ENCODE assay signal across 1 cellular context in the genomic region with DNA sequence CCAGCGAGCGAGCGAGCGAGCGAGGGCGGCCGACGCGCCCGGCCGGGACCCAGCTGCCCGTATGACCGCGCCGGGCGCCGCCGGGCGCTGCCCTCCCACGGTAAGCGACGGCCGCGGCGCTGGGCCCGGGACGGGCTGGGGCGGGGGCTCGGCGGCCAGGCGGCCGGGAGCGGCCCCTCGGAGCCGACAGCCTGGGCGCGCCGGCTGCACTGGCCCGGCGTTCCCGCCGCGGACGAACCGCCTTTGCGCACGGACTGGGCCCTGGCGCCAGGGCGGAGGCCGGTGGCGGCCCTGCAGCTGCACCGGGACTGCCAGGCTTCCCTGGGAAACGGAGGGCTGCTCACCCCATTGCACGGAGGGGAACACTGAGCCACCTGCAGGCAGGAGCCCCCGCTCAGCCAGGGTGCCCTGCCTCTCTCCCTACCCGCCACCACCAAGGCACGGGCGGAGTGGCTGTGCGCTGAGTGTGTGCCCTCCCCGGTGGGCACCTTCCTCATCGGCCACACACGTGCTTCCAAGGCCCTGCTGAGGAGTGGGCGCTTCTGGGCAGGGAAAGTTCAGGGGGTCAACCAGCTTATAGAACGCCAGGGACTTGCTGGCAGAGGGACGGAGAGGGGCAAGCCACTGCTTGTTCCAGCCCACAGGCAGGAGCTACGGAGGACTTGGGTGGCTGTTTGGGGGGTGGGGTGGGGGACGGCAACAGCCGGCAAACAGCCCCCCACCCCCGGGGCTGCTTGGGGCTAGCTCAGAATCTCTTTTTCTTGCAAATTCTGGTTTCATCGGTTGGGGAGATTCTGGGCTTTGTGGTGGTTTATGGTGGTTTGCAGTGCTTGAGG.
TF ChIP-seq lines count a peak whose summit lies in the region.

No MANE protein-coding gene starts in this region.

TF ChIP-seq in HEK293, 187 proteins besides CTCF, POLR2A, EP300 and RAD21 (continued from another document and continues in another):
- TF ChIP-seq, protein P1, sequence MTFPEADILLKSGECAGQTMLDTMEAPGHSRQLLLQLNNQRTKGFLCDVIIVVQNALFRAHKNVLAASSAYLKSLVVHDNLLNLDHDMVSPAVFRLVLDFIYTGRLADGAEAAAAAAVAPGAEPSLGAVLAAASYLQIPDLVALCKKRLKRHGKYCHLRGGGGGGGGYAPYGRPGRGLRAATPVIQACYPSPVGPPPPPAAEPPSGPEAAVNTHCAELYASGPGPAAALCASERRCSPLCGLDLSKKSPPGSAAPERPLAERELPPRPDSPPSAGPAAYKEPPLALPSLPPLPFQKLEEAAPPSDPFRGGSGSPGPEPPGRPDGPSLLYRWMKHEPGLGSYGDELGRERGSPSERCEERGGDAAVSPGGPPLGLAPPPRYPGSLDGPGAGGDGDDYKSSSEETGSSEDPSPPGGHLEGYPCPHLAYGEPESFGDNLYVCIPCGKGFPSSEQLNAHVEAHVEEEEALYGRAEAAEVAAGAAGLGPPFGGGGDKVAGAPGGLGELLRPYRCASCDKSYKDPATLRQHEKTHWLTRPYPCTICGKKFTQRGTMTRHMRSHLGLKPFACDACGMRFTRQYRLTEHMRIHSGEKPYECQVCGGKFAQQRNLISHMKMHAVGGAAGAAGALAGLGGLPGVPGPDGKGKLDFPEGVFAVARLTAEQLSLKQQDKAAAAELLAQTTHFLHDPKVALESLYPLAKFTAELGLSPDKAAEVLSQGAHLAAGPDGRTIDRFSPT (tag by site-specific recombination; IDR thresholded peaks at IDR 0.05), result peak; percentile 88; the same call in 1 of the 2 replicates
- TF ChIP-seq ZNF530 (tag by site-specific recombination; IDR thresholded peaks at IDR 0.05; ENCODE audit: low read depth), result no peak
- TF ChIP-seq GLIS2 (tag by site-specific recombination; IDR thresholded peaks at IDR 0.05), result peak; percentile 89
- no peak for TF ChIP-seq KLF16 (tag by site-specific recombination; IDR thresholded peaks at IDR 0.05)
- TF ChIP-seq, protein P2, sequence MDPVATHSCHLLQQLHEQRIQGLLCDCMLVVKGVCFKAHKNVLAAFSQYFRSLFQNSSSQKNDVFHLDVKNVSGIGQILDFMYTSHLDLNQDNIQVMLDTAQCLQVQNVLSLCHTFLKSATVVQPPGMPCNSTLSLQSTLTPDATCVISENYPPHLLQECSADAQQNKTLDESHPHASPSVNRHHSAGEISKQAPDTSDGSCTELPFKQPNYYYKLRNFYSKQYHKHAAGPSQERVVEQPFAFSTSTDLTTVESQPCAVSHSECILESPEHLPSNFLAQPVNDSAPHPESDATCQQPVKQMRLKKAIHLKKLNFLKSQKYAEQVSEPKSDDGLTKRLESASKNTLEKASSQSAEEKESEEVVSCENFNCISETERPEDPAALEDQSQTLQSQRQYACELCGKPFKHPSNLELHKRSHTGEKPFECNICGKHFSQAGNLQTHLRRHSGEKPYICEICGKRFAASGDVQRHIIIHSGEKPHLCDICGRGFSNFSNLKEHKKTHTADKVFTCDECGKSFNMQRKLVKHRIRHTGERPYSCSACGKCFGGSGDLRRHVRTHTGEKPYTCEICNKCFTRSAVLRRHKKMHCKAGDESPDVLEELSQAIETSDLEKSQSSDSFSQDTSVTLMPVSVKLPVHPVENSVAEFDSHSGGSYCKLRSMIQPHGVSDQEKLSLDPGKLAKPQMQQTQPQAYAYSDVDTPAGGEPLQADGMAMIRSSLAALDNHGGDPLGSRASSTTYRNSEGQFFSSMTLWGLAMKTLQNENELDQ (tag by site-specific recombination; IDR thresholded peaks at IDR 0.05; ENCODE audit: low read depth), result no peak
- TF ChIP-seq, protein P3, sequence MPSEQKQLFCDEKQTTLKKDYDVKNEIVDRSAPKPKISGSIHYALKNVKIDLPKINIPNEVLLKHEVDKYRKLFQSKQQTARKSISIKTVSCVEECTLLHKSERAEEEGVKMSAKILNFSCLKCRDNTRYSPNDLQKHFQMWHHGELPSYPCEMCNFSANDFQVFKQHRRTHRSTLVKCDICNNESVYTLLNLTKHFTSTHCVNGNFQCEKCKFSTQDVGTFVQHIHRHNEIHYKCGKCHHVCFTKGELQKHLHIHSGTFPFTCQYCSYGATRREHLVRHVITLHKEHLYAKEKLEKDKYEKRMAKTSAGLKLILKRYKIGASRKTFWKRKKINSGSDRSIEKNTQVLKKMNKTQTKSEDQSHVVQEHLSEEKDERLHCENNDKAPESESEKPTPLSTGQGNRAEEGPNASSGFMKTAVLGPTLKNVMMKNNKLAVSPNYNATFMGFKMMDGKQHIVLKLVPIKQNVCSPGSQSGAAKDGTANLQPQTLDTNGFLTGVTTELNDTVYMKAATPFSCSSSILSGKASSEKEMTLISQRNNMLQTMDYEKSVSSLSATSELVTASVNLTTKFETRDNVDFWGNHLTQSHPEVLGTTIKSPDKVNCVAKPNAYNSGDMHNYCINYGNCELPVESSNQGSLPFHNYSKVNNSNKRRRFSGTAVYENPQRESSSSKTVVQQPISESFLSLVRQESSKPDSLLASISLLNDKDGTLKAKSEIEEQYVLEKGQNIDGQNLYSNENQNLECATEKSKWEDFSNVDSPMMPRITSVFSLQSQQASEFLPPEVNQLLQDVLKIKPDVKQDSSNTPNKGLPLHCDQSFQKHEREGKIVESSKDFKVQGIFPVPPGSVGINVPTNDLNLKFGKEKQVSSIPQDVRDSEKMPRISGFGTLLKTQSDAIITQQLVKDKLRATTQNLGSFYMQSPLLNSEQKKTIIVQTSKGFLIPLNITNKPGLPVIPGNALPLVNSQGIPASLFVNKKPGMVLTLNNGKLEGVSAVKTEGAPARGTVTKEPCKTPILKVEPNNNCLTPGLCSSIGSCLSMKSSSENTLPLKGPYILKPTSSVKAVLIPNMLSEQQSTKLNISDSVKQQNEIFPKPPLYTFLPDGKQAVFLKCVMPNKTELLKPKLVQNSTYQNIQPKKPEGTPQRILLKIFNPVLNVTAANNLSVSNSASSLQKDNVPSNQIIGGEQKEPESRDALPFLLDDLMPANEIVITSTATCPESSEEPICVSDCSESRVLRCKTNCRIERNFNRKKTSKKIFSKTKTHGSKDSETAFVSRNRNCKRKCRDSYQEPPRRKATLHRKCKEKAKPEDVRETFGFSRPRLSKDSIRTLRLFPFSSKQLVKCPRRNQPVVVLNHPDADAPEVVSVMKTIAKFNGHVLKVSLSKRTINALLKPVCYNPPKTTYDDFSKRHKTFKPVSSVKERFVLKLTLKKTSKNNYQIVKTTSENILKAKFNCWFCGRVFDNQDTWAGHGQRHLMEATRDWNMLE (tag by site-specific recombination; conservative IDR thresholded peaks at IDR 0.05; ENCODE audit: low read depth), result no peak
- TF ChIP-seq ZNF707 (tag by site-specific recombination; IDR thresholded peaks at IDR 0.05), result no peak
- no peak for TF ChIP-seq ZNF133 (tag by site-specific recombination; IDR thresholded peaks at IDR 0.05)
- TF ChIP-seq, protein P4, sequence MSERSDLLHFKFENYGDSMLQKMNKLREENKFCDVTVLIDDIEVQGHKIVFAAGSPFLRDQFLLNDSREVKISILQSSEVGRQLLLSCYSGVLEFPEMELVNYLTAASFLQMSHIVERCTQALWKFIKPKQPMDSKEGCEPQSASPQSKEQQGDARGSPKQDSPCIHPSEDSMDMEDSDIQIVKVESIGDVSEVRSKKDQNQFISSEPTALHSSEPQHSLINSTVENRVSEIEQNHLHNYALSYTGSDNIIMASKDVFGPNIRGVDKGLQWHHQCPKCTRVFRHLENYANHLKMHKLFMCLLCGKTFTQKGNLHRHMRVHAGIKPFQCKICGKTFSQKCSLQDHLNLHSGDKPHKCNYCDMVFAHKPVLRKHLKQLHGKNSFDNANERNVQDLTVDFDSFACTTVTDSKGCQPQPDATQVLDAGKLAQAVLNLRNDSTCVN (tag by site-specific recombination; optimal IDR thresholded peaks at IDR 0.05), result peak; percentile 5
- TF ChIP-seq, protein P5, sequence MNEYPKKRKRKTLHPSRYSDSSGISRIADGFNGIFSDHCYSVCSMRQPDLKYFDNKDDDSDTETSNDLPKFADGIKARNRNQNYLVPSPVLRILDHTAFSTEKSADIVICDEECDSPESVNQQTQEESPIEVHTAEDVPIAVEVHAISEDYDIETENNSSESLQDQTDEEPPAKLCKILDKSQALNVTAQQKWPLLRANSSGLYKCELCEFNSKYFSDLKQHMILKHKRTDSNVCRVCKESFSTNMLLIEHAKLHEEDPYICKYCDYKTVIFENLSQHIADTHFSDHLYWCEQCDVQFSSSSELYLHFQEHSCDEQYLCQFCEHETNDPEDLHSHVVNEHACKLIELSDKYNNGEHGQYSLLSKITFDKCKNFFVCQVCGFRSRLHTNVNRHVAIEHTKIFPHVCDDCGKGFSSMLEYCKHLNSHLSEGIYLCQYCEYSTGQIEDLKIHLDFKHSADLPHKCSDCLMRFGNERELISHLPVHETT (tag by site-specific recombination; IDR thresholded peaks at IDR 0.05), result no peak
- TF ChIP-seq ZNF510 (tag by site-specific recombination; IDR thresholded peaks at IDR 0.05; ENCODE audit: insufficient replicate concordance), result no peak
- TF ChIP-seq MEIS1 (CRISPR knock-in tag; IDR thresholded peaks at IDR 0.05; ENCODE audit: borderline replicate concordance), result no peak
- TF ChIP-seq ZNF350 (tag by site-specific recombination; IDR thresholded peaks at IDR 0.05), result no peak
- no peak for TF ChIP-seq ZXDB (tag by site-specific recombination; IDR thresholded peaks at IDR 0.05)
- TF ChIP-seq ZBTB17 (tag by site-specific recombination; IDR thresholded peaks at IDR 0.05), result no peak
- TF ChIP-seq ZNF548 (tag by site-specific recombination; IDR thresholded peaks at IDR 0.05), result no peak; the same call in 1 of the 2 replicates
- TF ChIP-seq ZNF292 (tag by site-specific recombination; IDR thresholded peaks at IDR 0.05; ENCODE audit: borderline replicate concordance, low read depth), result no peak
- no peak for TF ChIP-seq ZNF660 (tag by site-specific recombination; IDR thresholded peaks at IDR 0.05)
- TF ChIP-seq, protein P6, sequence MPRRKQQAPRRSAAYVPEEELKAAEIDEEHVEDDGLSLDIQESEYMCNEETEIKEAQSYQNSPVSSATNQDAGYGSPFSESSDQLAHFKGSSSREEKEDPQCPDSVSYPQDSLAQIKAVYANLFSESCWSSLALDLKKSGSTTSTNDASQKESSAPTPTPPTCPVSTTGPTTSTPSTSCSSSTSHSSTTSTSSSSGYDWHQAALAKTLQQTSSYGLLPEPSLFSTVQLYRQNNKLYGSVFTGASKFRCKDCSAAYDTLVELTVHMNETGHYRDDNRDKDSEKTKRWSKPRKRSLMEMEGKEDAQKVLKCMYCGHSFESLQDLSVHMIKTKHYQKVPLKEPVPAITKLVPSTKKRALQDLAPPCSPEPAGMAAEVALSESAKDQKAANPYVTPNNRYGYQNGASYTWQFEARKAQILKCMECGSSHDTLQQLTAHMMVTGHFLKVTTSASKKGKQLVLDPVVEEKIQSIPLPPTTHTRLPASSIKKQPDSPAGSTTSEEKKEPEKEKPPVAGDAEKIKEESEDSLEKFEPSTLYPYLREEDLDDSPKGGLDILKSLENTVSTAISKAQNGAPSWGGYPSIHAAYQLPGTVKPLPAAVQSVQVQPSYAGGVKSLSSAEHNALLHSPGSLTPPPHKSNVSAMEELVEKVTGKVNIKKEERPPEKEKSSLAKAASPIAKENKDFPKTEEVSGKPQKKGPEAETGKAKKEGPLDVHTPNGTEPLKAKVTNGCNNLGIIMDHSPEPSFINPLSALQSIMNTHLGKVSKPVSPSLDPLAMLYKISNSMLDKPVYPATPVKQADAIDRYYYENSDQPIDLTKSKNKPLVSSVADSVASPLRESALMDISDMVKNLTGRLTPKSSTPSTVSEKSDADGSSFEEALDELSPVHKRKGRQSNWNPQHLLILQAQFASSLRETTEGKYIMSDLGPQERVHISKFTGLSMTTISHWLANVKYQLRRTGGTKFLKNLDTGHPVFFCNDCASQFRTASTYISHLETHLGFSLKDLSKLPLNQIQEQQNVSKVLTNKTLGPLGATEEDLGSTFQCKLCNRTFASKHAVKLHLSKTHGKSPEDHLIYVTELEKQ (tag by site-specific recombination; IDR thresholded peaks at IDR 0.05; ENCODE audit: borderline replicate concordance), result no peak
- TF ChIP-seq ZNF404 (tag by site-specific recombination; IDR thresholded peaks at IDR 0.05), result no peak
- no peak; the same call in 1 of the 2 replicates for TF ChIP-seq KLF1 (tag by site-specific recombination; IDR thresholded peaks at IDR 0.05)
- peak; percentile 26; the same call in 1 of the 2 replicates for TF ChIP-seq GLIS1 (tag by site-specific recombination; IDR thresholded peaks at IDR 0.05)
- TF ChIP-seq, protein P7, sequence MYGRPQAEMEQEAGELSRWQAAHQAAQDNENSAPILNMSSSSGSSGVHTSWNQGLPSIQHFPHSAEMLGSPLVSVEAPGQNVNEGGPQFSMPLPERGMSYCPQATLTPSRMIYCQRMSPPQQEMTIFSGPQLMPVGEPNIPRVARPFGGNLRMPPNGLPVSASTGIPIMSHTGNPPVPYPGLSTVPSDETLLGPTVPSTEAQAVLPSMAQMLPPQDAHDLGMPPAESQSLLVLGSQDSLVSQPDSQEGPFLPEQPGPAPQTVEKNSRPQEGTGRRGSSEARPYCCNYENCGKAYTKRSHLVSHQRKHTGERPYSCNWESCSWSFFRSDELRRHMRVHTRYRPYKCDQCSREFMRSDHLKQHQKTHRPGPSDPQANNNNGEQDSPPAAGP (tag by site-specific recombination; IDR thresholded peaks at IDR 0.05), result 0 out of 2 replicates have a peak, but pooled peaks have one; percentile 26
- no peak for TF ChIP-seq ZNF701 (tag by site-specific recombination; IDR thresholded peaks at IDR 0.05)
- TF ChIP-seq ZFHX2 (tag by site-specific recombination; conservative IDR thresholded peaks at IDR 0.05), result peak; percentile 47; the same call in 1 of the 2 replicates
- TF ChIP-seq ZNF341 (tag by site-specific recombination; IDR thresholded peaks at IDR 0.05; ENCODE audit: low read depth), result peak; percentile 93
- TF ChIP-seq, protein P8, sequence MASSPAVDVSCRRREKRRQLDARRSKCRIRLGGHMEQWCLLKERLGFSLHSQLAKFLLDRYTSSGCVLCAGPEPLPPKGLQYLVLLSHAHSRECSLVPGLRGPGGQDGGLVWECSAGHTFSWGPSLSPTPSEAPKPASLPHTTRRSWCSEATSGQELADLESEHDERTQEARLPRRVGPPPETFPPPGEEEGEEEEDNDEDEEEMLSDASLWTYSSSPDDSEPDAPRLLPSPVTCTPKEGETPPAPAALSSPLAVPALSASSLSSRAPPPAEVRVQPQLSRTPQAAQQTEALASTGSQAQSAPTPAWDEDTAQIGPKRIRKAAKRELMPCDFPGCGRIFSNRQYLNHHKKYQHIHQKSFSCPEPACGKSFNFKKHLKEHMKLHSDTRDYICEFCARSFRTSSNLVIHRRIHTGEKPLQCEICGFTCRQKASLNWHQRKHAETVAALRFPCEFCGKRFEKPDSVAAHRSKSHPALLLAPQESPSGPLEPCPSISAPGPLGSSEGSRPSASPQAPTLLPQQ (tag by site-specific recombination; IDR thresholded peaks at IDR 0.05), result no peak
- no peak for TF ChIP-seq BCL11A (tag by site-specific recombination; IDR thresholded peaks at IDR 0.05; ENCODE audit: low read depth)
- TF ChIP-seq, protein P9, sequence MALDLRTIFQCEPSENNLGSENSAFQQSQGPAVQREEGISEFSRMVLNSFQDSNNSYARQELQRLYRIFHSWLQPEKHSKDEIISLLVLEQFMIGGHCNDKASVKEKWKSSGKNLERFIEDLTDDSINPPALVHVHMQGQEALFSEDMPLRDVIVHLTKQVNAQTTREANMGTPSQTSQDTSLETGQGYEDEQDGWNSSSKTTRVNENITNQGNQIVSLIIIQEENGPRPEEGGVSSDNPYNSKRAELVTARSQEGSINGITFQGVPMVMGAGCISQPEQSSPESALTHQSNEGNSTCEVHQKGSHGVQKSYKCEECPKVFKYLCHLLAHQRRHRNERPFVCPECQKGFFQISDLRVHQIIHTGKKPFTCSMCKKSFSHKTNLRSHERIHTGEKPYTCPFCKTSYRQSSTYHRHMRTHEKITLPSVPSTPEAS (tag by site-specific recombination; IDR thresholded peaks at IDR 0.05), result peak; percentile 14; the same call in 1 of the 2 replicates
- TF ChIP-seq ZNF19 (tag by site-specific recombination; IDR thresholded peaks at IDR 0.05; ENCODE audit: low read depth), result no peak
- TF ChIP-seq SETDB1 (IDR thresholded peaks at IDR 0.05; ENCODE audit: insufficient read length, low read length), result no peak
- no peak for TF ChIP-seq ZNF623 (tag by site-specific recombination; IDR thresholded peaks at IDR 0.05)
